ENCODE assay signal across 8 cellular contexts in genomic region chr3:10164546-10165393, GRCh38. TPM values are rescaled to one million over a fixed set of nuclear protein-coding genes. Genes with fewer than 3 reads are reported as not detected.
A peak's percentile ranks its signal among the peaks of the same experiment; 100 is the strongest.
DNase-seq lines count a peak whose midpoint lies in the region; ATAC-seq, FAIRE-seq and TF ChIP-seq lines count a peak whose summit lies in the region.

Gene IRAK2, plus strand, starts transcription at chr3:10164919. Its CDS starts 36 bp downstream, at chr3:10164955.

- ATAC-seq in GM19025 (IDR thresholded peaks at IDR 0.05; ENCODE audit: low read depth, unreplicated experiment): peak; percentile 88
- peak; percentile 80 for ATAC-seq in HG03280 (IDR thresholded peaks at IDR 0.05; ENCODE audit: unreplicated experiment)
- ATAC-seq in left ventricle myocardium superior: peak; percentile 97

- 4% methylated on average over 70 of the region's 76 CpGs for WGBS in prostate gland

- peak within 1 kb of the TSS; percentile 55 to 78 for H3K27ac ChIP-seq in prostate gland

- DNase-seq in AML-193 (lab: John Stamatoyannopoulos, UW) (peak; percentile 45 to 53), SW 1271 (lab: John Stamatoyannopoulos, UW) (peak; percentile 31 to 71), amygdala (lab: John Stamatoyannopoulos, UW) (peak in 49 of 56 donors; percentile 10 to 80 (median 47)), left ventricle myocardium superior (peak; percentile 84), prostate gland (ENCODE audit: low spot score) (peak; percentile 72), urothelium cell line (ENCODE audit: low spot score) (peak; percentile 91)

- no peak for FAIRE-seq in urothelium cell line (lab: Jason Lieb, UNC)

- TF ChIP-seq POLR2A in prostate gland (IDR thresholded peaks at IDR 0.05): peak; percentile 76

- no peaks in the 10 kb centered on the region for H3K9me3 ChIP-seq in prostate gland

- intact Hi-C loops in left ventricle myocardium superior (cut with micrococcal nuclease) (no loop called here), prostate gland (cut with DNase I) (loop anchor here (2.0 kb wide), 1 partner anchor 60 kb away; no protein-coding TSS in a partner anchor)

- no peaks in the 10 kb centered on the region for H3K27me3 ChIP-seq in prostate gland (replicated peaks; ENCODE audit: insufficient read depth)

- no peaks in the 10 kb centered on the region for H3K36me3 ChIP-seq in prostate gland

- peak within 1 kb of the TSS; percentile 55 to 82 for H3K4me3 ChIP-seq in prostate gland

- H3K4me1 ChIP-seq in prostate gland (replicated peaks): no peaks in the 10 kb centered on the region

- peak; percentile 77 to 87 (median 84) for TF ChIP-seq CTCF in prostate gland (IDR thresholded peaks at IDR 0.05)

RNA-seq across cellular contexts. Expression of gene IRAK2, which starts in this region (rescaled TPM):
- total RNA-seq in left ventricle myocardium superior (1.3 TPM), prostate gland (1 to 10 TPM; 5.1 to 7.6 TPM)

Comparison
In these comparisons a context has a peak if more than half of its experiments do, and no peak if none do; other contexts are left out.
1. Peak in every context shown above with its lines: DNase-seq, ATAC-seq, H3K4me3 ChIP-seq and H3K27ac ChIP-seq.